8 cellular contexts compared by ENCODE assay signal in genomic region chr16:48244863-48245195, GRCh38. TPM values are rescaled to one million over a fixed set of nuclear protein-coding genes. Genes with fewer than 3 reads are reported as not detected.
DNase-seq lines count a peak whose midpoint lies in the region; ATAC-seq and TF ChIP-seq lines count a peak whose summit lies in the region.

No MANE protein-coding gene starts in this region.

- peak overlapping the region; percentile 99 for H3K4me3 Mint-ChIP-seq in dendritic cell treated with granulocyte-macrophage colony-stimulating factor and Interleukin-4, amounts not matched to agents 40 ng/mL and 50 ng/mL, for 4 days
- peak overlapping the region; percentile 89 for H3K4me3 Mint-ChIP-seq in natural killer cell

- no peak for TF ChIP-seq CTCF in natural killer cell (IDR thresholded peaks at IDR 0.05)

- H3K27me3 ChIP-seq in BLaER1 treated with 17β-estradiol and CSF1 and Interleukin-3, amounts not matched to agents 10 nM and 100 nM, result no peaks in the 10 kb centered on the region
- no peaks in the 10 kb centered on the region for H3K27me3 ChIP-seq in Karpas-422 (ENCODE audit: low read length)

- peaks cover 13 to 23% (median 20%) of the 10 kb centered on the region in 10 experiments for H3K4me1 ChIP-seq in BLaER1 treated with 17β-estradiol and CSF1 and Interleukin-3, amounts not matched to agents 10 nM and 100 nM
- peaks cover 25% of the 10 kb centered on the region for H3K4me1 ChIP-seq in Karpas-422 (ENCODE audit: low read length)

- H3K9ac ChIP-seq in BLaER1 treated with 17β-estradiol and CSF1 and Interleukin-3, amounts not matched to agents 10 nM and 100 nM, result peak overlapping the region; percentile 85 to 96 (median 91)
- H3K9ac ChIP-seq in Karpas-422 (ENCODE audit: low read length), result peak overlapping the region; percentile 92

- peak overlapping the region; percentile 81 to 91 (median 84) for H3K27ac ChIP-seq in BLaER1 treated with 17β-estradiol and CSF1 and Interleukin-3, amounts not matched to agents 10 nM and 100 nM
- peak overlapping the region; percentile 57 for H3K27ac ChIP-seq in Karpas-422 (ENCODE audit: low read length)

- H3K36me3 ChIP-seq in BLaER1 treated with 17β-estradiol and CSF1 and Interleukin-3, amounts not matched to agents 10 nM and 100 nM, result peaks cover 0 to 21% (median 4%) of the 10 kb centered on the region in 11 experiments; a peak in 4 of 22 replicates
- H3K36me3 ChIP-seq in Karpas-422 (ENCODE audit: insufficient read depth, low read length), result no peaks in the 10 kb centered on the region

- no peaks in the 10 kb centered on the region for H3K27me3 Mint-ChIP-seq in dendritic cell treated with granulocyte-macrophage colony-stimulating factor and Interleukin-4, amounts not matched to agents 40 ng/mL and 50 ng/mL, for 4 days
- no peaks in the 10 kb centered on the region for H3K27me3 Mint-ChIP-seq in natural killer cell (ENCODE audit: low read depth in 2 of 2)

- H3K9me2 ChIP-seq in Karpas-422 (replicated peaks; ENCODE audit: insufficient read depth, low read length), result no peaks in the 10 kb centered on the region

- H3K27ac Mint-ChIP-seq in dendritic cell treated with granulocyte-macrophage colony-stimulating factor and Interleukin-4, amounts not matched to agents 40 ng/mL and 50 ng/mL, for 4 days, result peak overlapping the region; percentile 93
- H3K27ac Mint-ChIP-seq in natural killer cell, result peak overlapping the region; percentile 80 to 87

- H3K9me3 Mint-ChIP-seq in dendritic cell treated with granulocyte-macrophage colony-stimulating factor and Interleukin-4, amounts not matched to agents 40 ng/mL and 50 ng/mL, for 4 days, result no peaks in the 10 kb centered on the region
- peaks cover 0 to 3% of the 10 kb centered on the region in 2 donors for H3K9me3 Mint-ChIP-seq in natural killer cell

- peaks cover 0 to 12% (median 6%) of the 10 kb centered on the region in 11 experiments; a peak in 10 of 22 replicates for H3K9me3 ChIP-seq in BLaER1 treated with 17β-estradiol and CSF1 and Interleukin-3, amounts not matched to agents 10 nM and 100 nM (replicated peaks in 1 of 11)
- no peaks in the 10 kb centered on the region for H3K9me3 ChIP-seq in Karpas-422 (ENCODE audit: low read length)

- H3K36me3 Mint-ChIP-seq in dendritic cell treated with granulocyte-macrophage colony-stimulating factor and Interleukin-4, amounts not matched to agents 40 ng/mL and 50 ng/mL, for 4 days (ENCODE audit: low read depth), result peaks cover 14% of the 10 kb centered on the region
- H3K36me3 Mint-ChIP-seq in natural killer cell, result no peaks in the 10 kb centered on the region

- DNase-seq in Karpas-422, result no peak
- no peak for DNase-seq in natural killer cell
- no peak for DNase-seq in SW 1271 (lab: John Stamatoyannopoulos, UW)
- no peak for DNase-seq in dermis blood vessel endothelial cell

- H3K4me3 ChIP-seq in BLaER1 treated with 17β-estradiol and CSF1 and Interleukin-3, amounts not matched to agents 10 nM and 100 nM, result peak overlapping the region; percentile 83 to 99 (median 92)
- peak overlapping the region; percentile 93 for H3K4me3 ChIP-seq in Karpas-422 (ENCODE audit: low read length)

- peaks cover 56% of the 10 kb centered on the region for H3K79me2 ChIP-seq in Karpas-422 (ENCODE audit: low read length)

- H2AFZ ChIP-seq in Karpas-422 (ENCODE audit: low read length), result 0 out of 2 replicates have a peak overlapping the region, but pooled peaks have one; percentile 56

- intact Hi-C loops in dendritic cell treated with granulocyte-macrophage colony-stimulating factor and Interleukin-4, amounts not matched to agents 40 ng/mL and 50 ng/mL, for 4 days (cut with micrococcal nuclease), result loop anchor here (2.0 to 10.0 kb wide), 2 partner anchors 90 to 378 kb away; no protein-coding TSS in a partner anchor
- intact Hi-C loops in natural killer cell (cut with micrococcal nuclease), result loop anchor here (5.0 kb wide), 1 partner anchor 367 kb away; the partner anchor contains the start of gene N4BP1

- ATAC-seq in natural killer cell (no peak), HG03439 (IDR thresholded peaks at IDR 0.05; ENCODE audit: unreplicated experiment) (no peak), HG03354 (IDR thresholded peaks at IDR 0.05; ENCODE audit: poor library complexity, severe bottlenecking, unreplicated experiment) (no peak)

- H3K4me1 Mint-ChIP-seq in dendritic cell treated with granulocyte-macrophage colony-stimulating factor and Interleukin-4, amounts not matched to agents 40 ng/mL and 50 ng/mL, for 4 days (ENCODE audit: low read depth), result peaks cover 26% of the 10 kb centered on the region
- H3K4me1 Mint-ChIP-seq in natural killer cell, result peaks cover 28 to 31% of the 10 kb centered on the region in 2 donors

- peak overlapping the region; percentile 86 to 100 (median 95) for H3K4me2 ChIP-seq in BLaER1 treated with 17β-estradiol and CSF1 and Interleukin-3, amounts not matched to agents 10 nM and 100 nM
- peak overlapping the region; percentile 87 for H3K4me2 ChIP-seq in Karpas-422 (ENCODE audit: low read depth, low read length, poor library complexity, severe bottlenecking)

- peaks cover 33 to 55% (median 47%) of the 10 kb centered on the region in 11 experiments; a peak in 20 of 22 replicates for H4K20me1 ChIP-seq in BLaER1 treated with 17β-estradiol and CSF1 and Interleukin-3, amounts not matched to agents 10 nM and 100 nM
- H4K20me1 ChIP-seq in Karpas-422 (ENCODE audit: insufficient read depth, low read depth, low read length), result peaks cover 6% of the 10 kb centered on the region; the same call in 1 of the 2 replicates

RNA-seq across cellular contexts. Expression of gene LONP2, which starts 0.7 kb away (rescaled TPM):
- 74.8 and 82.2 TPM in 2 replicates for total RNA-seq in Karpas-422 (2014; rRNA removed; shearing (Covaris generic); ENCODE audit: low replicate concordance)
- 10 to 100 TPM; 48.6 to 87.8 (median 61.7) TPM for total RNA-seq in natural killer cell
- 34.9 and 47.6 TPM in 2 replicates for total RNA-seq in dermis blood vessel endothelial cell

RNA-seq across cellular contexts. Expression of gene ABCC11, which starts 2.5 kb away (rescaled TPM):
- 0.07 and 0.15 TPM in 2 replicates for total RNA-seq in Karpas-422 (2014; rRNA removed; shearing (Covaris generic); ENCODE audit: low replicate concordance)
- total RNA-seq in natural killer cell, result under 1 TPM in 2 of 3 donors, not detected in 1; 0.20 to 0.30 TPM
- total RNA-seq in dermis blood vessel endothelial cell, result not detected in 2 replicates
